In the genomic region with DNA sequence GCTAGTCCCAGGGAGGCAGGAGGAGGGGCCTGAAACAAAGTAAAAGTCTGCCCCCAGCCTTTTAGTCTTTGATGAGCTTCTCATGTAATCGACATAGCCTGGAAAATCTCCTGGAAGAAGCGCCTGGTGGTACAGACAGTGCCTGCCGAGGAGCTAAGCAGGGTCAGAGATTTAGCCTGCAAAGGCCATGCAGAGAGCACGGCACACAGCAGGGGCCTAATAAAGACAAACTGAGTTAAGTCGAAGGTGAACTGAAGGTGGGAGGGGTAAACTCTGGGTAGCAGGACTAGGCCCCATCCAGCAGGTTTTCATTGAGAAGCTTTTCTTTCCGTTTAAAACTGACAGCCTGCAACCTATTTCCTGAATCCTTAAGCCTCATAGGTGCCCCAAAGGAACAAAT, we compare ENCODE assay signal across 29 cellular contexts.
A peak's percentile ranks its signal among the peaks of the same experiment; 100 is the strongest.
DNase-seq lines count a peak whose midpoint lies in the region; ATAC-seq, FAIRE-seq and TF ChIP-seq lines count a peak whose summit lies in the region.
"Had no signal": no experiment of that assay in that cellular context is flagged by ENCODE, and none has a peak within 500 bp of the region (broad histone marks: within the 10 kb centered on the region; RNA-seq: fewer than 3 reads in every experiment).

No MANE protein-coding gene starts in this region.

- H3K9me3 ChIP-seq in HCT116 (ENCODE audit: control insufficient read depth in 1 of 2, insufficient read depth in 1 of 2, low read depth in 1 of 2, low read length in 2 of 2) = no peaks in the 10 kb centered on the region
- H3K9me3 ChIP-seq in esophagus (ENCODE audit: control insufficient read depth in 2 of 2, insufficient read depth in 1 of 2, low read depth in 1 of 2, low read length in 1 of 2) = no peaks in the 10 kb centered on the region
- no peaks in the 10 kb centered on the region for H3K9me3 ChIP-seq in smooth muscle cell (replicated peaks; ENCODE audit: low read depth)
- H3K9me3 ChIP-seq: testis had no signal

- TF ChIP-seq RAD21 in HCT116 (IDR thresholded peaks at IDR 0.05; ENCODE audit: low read depth) = no peak

- H3K9ac ChIP-seq in HCT116 (ENCODE audit: low read length) = no peak overlapping the region
- H3K9ac ChIP-seq in smooth muscle cell (ENCODE audit: low read depth) = peak overlapping the region; percentile 9

- H3K36me3 ChIP-seq in HCT116 (ENCODE audit: control insufficient read depth in 1 of 2, insufficient read depth in 2 of 2, low read length in 2 of 2) = no peaks in the 10 kb centered on the region
- no peaks in the 10 kb centered on the region for H3K36me3 ChIP-seq in esophagus (ENCODE audit: control insufficient read depth in 2 of 2, insufficient read depth in 2 of 2, low read length in 1 of 2)
- no peaks in the 10 kb centered on the region for H3K36me3 ChIP-seq in smooth muscle cell (ENCODE audit: low read depth)

- intact Hi-C loops in HCT116 (cut with micrococcal nuclease) = no loop called here

- peaks cover 3% of the 10 kb centered on the region; the same call in 1 of the 2 replicates for H3K4me1 Mint-ChIP-seq in WTC11
- H3K4me1 Mint-ChIP-seq: activated naive CD4-positive, alpha-beta T cell treated with anti-CD3 and anti-CD28 coated beads, Interleukin-2, amount 50 U/mL, for 24 hours; neural crest cell had no signal

- RAD21 ChIA-PET in HCT116 (lab: Charles Lee; ENCODE audit: low non-redundant PET in 1 of 2, low total read pairs in 2 of 2, uncharacterized antibody in 2 of 2, unreplicated experiment in 2 of 2) = no interaction called here

- BruUV-seq in HCT116 (replicated peaks; lab: Mats Ljungman, UMichigan) = no TSS peak

- no peak for FAIRE-seq in H54 (lab: Jason Lieb, UNC)
- FAIRE-seq: colon, GM12878, K562, urothelium cell line had no signal

- H3F3A ChIP-seq in smooth muscle cell (ENCODE audit: low read depth) = no peaks in the 10 kb centered on the region

- 0 out of 2 replicates have a peak overlapping the region, but pooled peaks have one; percentile 23 for H3K4me2 ChIP-seq in HCT116 (ENCODE audit: low read length)
- peak overlapping the region; percentile 2 for H3K4me2 ChIP-seq in smooth muscle cell

- H3K27me3 ChIP-seq in HCT116 (ENCODE audit: insufficient read depth, low read length) = no peaks in the 10 kb centered on the region
- no peaks in the 10 kb centered on the region for H3K27me3 ChIP-seq in esophagus (ENCODE audit: control insufficient read depth in 1 of 2, insufficient read depth in 2 of 2, low read length in 2 of 2)
- H3K27me3 ChIP-seq in smooth muscle cell (ENCODE audit: low read depth) = no peaks in the 10 kb centered on the region
- H3K27me3 ChIP-seq: testis had no signal

- DNase-seq in HCT116 (ENCODE audit: low read depth, low spot score) (no peak), smooth muscle cell (lab: John Stamatoyannopoulos, UW; ENCODE audit: unreplicated experiment) (no peak), H54 (ENCODE audit: insufficient read length, low spot score) (no peak), WTC11 (ENCODE audit: low spot score) (no peak)
- DNase-seq: ACHN; activated CD4-positive, alpha-beta T cell treated with anti-CD3 and anti-CD28 coated beads, Interleukin-2, amount 50 U/mL, for 4 hours; activated CD4-positive, CD25-positive, alpha-beta regulatory T cell; DMS153; effector CD4-positive, alpha-beta T cell; glutamatergic neuron; NCI-H1092 treated with DMSO at 0.1 percent for 48 hours; NCI-H1694 treated with DMSO at 0.1 percent for 48 hours; NCI-H82; stimulated activated CD4-positive, alpha-beta T cell treated with anti-CD3 and anti-CD28 coated beads, Interleukin-2, amount 100 ng/mL, for 24 hours; T-helper 1 cell; testis had no signal

- no peaks in the 10 kb centered on the region for H4K20me1 ChIP-seq in HCT116 (ENCODE audit: insufficient read depth)
- H4K20me1 ChIP-seq in smooth muscle cell (ENCODE audit: low read depth) = no peaks in the 10 kb centered on the region

- no peaks in the 10 kb centered on the region for H3K27me3 Mint-ChIP-seq in WTC11 (ENCODE audit: low read depth)
- H3K27me3 Mint-ChIP-seq: stimulated activated naive CD8-positive, alpha-beta T cell treated with anti-CD3 and anti-CD28 coated beads, Interleukin-15, Interleukin-2, amounts not matched to agents 100 ng/mL and 50 ng/mL, for 24 hours had no signal

- H2AFZ ChIP-seq in HCT116 (ENCODE audit: low read depth, low read length, poor library complexity, severe bottlenecking) = no peak overlapping the region
- H2AFZ ChIP-seq in smooth muscle cell (ENCODE audit: low read depth) = peak overlapping the region; percentile 8

- ATAC-seq in HCT116 (0 out of 2 replicates have a peak, but pooled peaks have one; percentile 6), WTC11 (no peak), HG02588 (IDR thresholded peaks at IDR 0.05; ENCODE audit: unreplicated experiment) (no peak)
- ATAC-seq: GM12878, K562, left lobe of liver had no signal

- 53 to 65% methylated on average over 6 of the region's 6 CpGs for WGBS in esophagus, 2 donors
- WGBS in smooth muscle cell (ENCODE audit: low lambda C conversion rate) = 71% methylated on average over 6 of the region's 6 CpGs

- CTCF ChIA-PET in HCT116 (lab: Charles Lee) = interaction anchor here (1.5 kb wide), 1 partner anchor 12 kb away, joined by 7 read pairs; no protein-coding TSS in a partner anchor
- CTCF ChIA-PET in WTC11 (lab: Charles Lee) = interaction anchor here (0.9 to 4.3 kb wide), 7 partner anchors 8 to 201 kb away, joined by 3 to 22 read pairs (median 5); partner anchors contain the start of gene CEMIP

- peaks cover 0 to 19% of the 10 kb centered on the region in 2 experiments; a peak in 2 of 4 replicates for H3K4me1 ChIP-seq in HCT116 (ENCODE audit: control insufficient read depth in 1 of 2, insufficient read depth in 2 of 2, low read length in 2 of 2)
- peaks cover 0 to 15% of the 10 kb centered on the region in 2 donors for H3K4me1 ChIP-seq in esophagus (ENCODE audit: control insufficient read depth in 2 of 2, insufficient read depth in 2 of 2, low read length in 1 of 2)
- peaks cover 12% of the 10 kb centered on the region for H3K4me1 ChIP-seq in smooth muscle cell (ENCODE audit: low read depth)

- POLR2A ChIA-PET in HCT116 (lab: Charles Lee) = no interaction called here
- POLR2A ChIA-PET in WTC11 (lab: Charles Lee) = interaction anchor here (0.6 kb wide), 1 partner anchor 388 kb away, joined by 3 read pairs; no protein-coding TSS in a partner anchor

- TF ChIP-seq CTCF in HCT116 (IDR thresholded peaks at IDR 0.05 in 2 of 3, conservative IDR thresholded peaks at IDR 0.05 in 1 of 3; ENCODE audit: borderline replicate concordance in 1 of 3, insufficient read depth in 1 of 3, low read depth in 2 of 3, low read length in 2 of 3) (no peak), smooth muscle cell (IDR thresholded peaks at IDR 0.05; ENCODE audit: borderline replicate concordance, insufficient read depth, poor library complexity, severe bottlenecking) (no peak), WTC11 (IDR thresholded peaks at IDR 0.05) (no peak)

- no peak overlapping the region for H3K4me3 ChIP-seq in HCT116 (replicated peaks in 1 of 2; ENCODE audit: low read depth in 1 of 2, low read length in 2 of 2)
- no peak overlapping the region for H3K4me3 ChIP-seq in esophagus (ENCODE audit: low read depth in 1 of 2, low read length in 2 of 2)
- no peak overlapping the region for H3K4me3 ChIP-seq in smooth muscle cell
- H3K4me3 ChIP-seq: GM12878, K562, testis had no signal

- TF ChIP-seq POLR2A in HCT116 (IDR thresholded peaks at IDR 0.05; ENCODE audit: borderline replicate concordance, extremely low read depth, insufficient read depth, insufficient read length) (no peak), H54 (IDR thresholded peaks at IDR 0.05; ENCODE audit: low read depth, low read length) (no peak)

- H3K9me3 Mint-ChIP-seq in WTC11 = no peaks in the 10 kb centered on the region
- H3K9me3 Mint-ChIP-seq: activated naive CD4-positive, alpha-beta T cell treated with anti-CD3 and anti-CD28 coated beads, Interleukin-2, amount 50 U/mL, for 24 hours; activated T-helper 1 cell treated with anti-CD3 and anti-CD28 coated beads, Interleukin-12 subunit alpha, Interleukin-12 subunit beta, Interleukin-2, Interleukin-4 antibody, amounts not matched to agents 30 ng/mL and 10 ng/mL and 1 ng/mL, durations not matched to agents 14 hours and 24 hours and 36 hours; memory B cell; neural crest cell; stimulated activated naive CD8-positive, alpha-beta T cell treated with anti-CD3 and anti-CD28 coated beads, Interleukin-15, Interleukin-2, amounts not matched to agents 100 ng/mL and 50 ng/mL, for 24 hours had no signal

- H3K27ac ChIP-seq in HCT116 (ENCODE audit: low read depth, low read length) = no peak overlapping the region
- peak overlapping the region; percentile 5 for H3K27ac ChIP-seq in angular gyrus (ENCODE audit: low read depth, low read length)
- peak overlapping the region; percentile 52 to 66 for H3K27ac ChIP-seq in esophagus (ENCODE audit: low read depth in 2 of 2, low read length in 1 of 2)
- H3K27ac ChIP-seq in smooth muscle cell (ENCODE audit: low read depth) = peak overlapping the region; percentile 65
- H3K27ac ChIP-seq: testis had no signal

- H3K9me2 ChIP-seq in HCT116 (ENCODE audit: insufficient read depth) = no peaks in the 10 kb centered on the region

- H3K79me2 ChIP-seq in HCT116 (ENCODE audit: insufficient read depth, low read length) (no peaks in the 10 kb centered on the region), smooth muscle cell (ENCODE audit: low read depth) (no peaks in the 10 kb centered on the region)

- no peaks in the 10 kb centered on the region for H3K36me3 Mint-ChIP-seq in WTC11
- H3K36me3 Mint-ChIP-seq: activated naive CD4-positive, alpha-beta T cell treated with anti-CD3 and anti-CD28 coated beads, Interleukin-2, amount 50 U/mL, for 24 hours; memory B cell had no signal

- no peak overlapping the region for H3K27ac Mint-ChIP-seq in WTC11
- H3K27ac Mint-ChIP-seq: activated naive CD4-positive, alpha-beta T cell treated with anti-CD3 and anti-CD28 coated beads, Interleukin-2, amount 50 U/mL, for 24 hours; activated T-helper 1 cell treated with anti-CD3 and anti-CD28 coated beads, Interleukin-12 subunit alpha, Interleukin-12 subunit beta, Interleukin-2, Interleukin-4 antibody, amounts not matched to agents 30 ng/mL and 10 ng/mL and 1 ng/mL, durations not matched to agents 14 hours and 24 hours and 36 hours; memory B cell; stimulated activated naive CD8-positive, alpha-beta T cell treated with anti-CD3 and anti-CD28 coated beads, Interleukin-15, Interleukin-2, amounts not matched to agents 100 ng/mL and 50 ng/mL, for 24 hours had no signal

- H3K4me3 Mint-ChIP-seq in WTC11 = no peak overlapping the region
- H3K4me3 Mint-ChIP-seq: activated naive CD4-positive, alpha-beta T cell treated with anti-CD3 and anti-CD28 coated beads, Interleukin-2, amount 50 U/mL, for 24 hours; activated T-helper 1 cell treated with anti-CD3 and anti-CD28 coated beads, Interleukin-12 subunit alpha, Interleukin-12 subunit beta, Interleukin-2, Interleukin-4 antibody, amounts not matched to agents 30 ng/mL and 10 ng/mL and 1 ng/mL, durations not matched to agents 14 hours and 24 hours and 36 hours; memory B cell; neural crest cell; stimulated activated naive CD8-positive, alpha-beta T cell treated with anti-CD3 and anti-CD28 coated beads, Interleukin-15, Interleukin-2, amounts not matched to agents 100 ng/mL and 50 ng/mL, for 24 hours had no signal

TF ChIP-seq in HCT116, 20 proteins besides CTCF, POLR2A, EP300 and RAD21 (continues in another document):
- TF ChIP-seq JUND (IDR thresholded peaks at IDR 0.05) (no peak), POLR2AphosphoS5 (IDR thresholded peaks at IDR 0.05; ENCODE audit: low read depth, low read length) (no peak)
